In genomic region chr9:134333234-134333873, GRCh38 we compare ENCODE assay signal across 14 cellular contexts. TPM values are rescaled to one million over a fixed set of nuclear protein-coding genes. Genes with fewer than 3 reads are reported as not detected.
DNase-seq lines count a peak whose midpoint lies in the region; ATAC-seq and TF ChIP-seq lines count a peak whose summit lies in the region.
"Had no signal": no experiment of that assay in that cellular context is flagged by ENCODE, and none has a peak within 500 bp of the region (broad histone marks: within the 10 kb centered on the region; RNA-seq: fewer than 3 reads in every experiment).

No MANE protein-coding gene starts in this region.

- peaks cover 99% of the 10 kb centered on the region for H3K79me2 ChIP-seq in neural progenitor cell (ENCODE audit: low read depth)

- H2AFZ ChIP-seq in neural progenitor cell (replicated peaks), result no peak overlapping the region

- H3K4me3 ChIP-seq in choroid plexus epithelial cell (ENCODE audit: low read depth, low read length) (no peak overlapping the region), subcutaneous abdominal adipose tissue (ENCODE audit: low read depth in 1 of 5, low read length in 5 of 5) (peak overlapping the region in 2 of 5 donors; percentile 6 to 19), neural progenitor cell (no peak overlapping the region)

- H3K27me3 Mint-ChIP-seq in neural progenitor cell (ENCODE audit: insufficient read depth, low read depth), result no peaks in the 10 kb centered on the region
- H3K27me3 Mint-ChIP-seq: activated CD4-positive, alpha-beta memory T cell treated with anti-CD3 and anti-CD28 coated beads for 36 hours had no signal

- TF ChIP-seq CTCF in choroid plexus epithelial cell (conservative IDR thresholded peaks at IDR 0.05; ENCODE audit: low read depth, low read length) (no peak), neural progenitor cell (IDR thresholded peaks at IDR 0.05) (no peak)

- no peaks in the 10 kb centered on the region for H3K9me3 ChIP-seq in subcutaneous abdominal adipose tissue (ENCODE audit: control insufficient read depth in 5 of 5, low read length in 5 of 5)
- no peaks in the 10 kb centered on the region for H3K9me3 ChIP-seq in neural progenitor cell (ENCODE audit: low read depth)

- H3K27ac Mint-ChIP-seq in neural progenitor cell, result no peak overlapping the region
- H3K27ac Mint-ChIP-seq: activated CD4-positive, alpha-beta memory T cell treated with anti-CD3 and anti-CD28 coated beads for 36 hours; nephron; T-helper 2 cell treated with Interferon-gamma antibody and Interleukin-4, amounts not matched to agents 5 μg/mL and 100 μg/mL, for 36 hours had no signal

- peaks cover 100% of the 10 kb centered on the region for H4K20me1 ChIP-seq in neural progenitor cell (ENCODE audit: low read depth)

- peaks cover 39% of the 10 kb centered on the region for H3K4me1 Mint-ChIP-seq in neural progenitor cell

- H3K27me3 ChIP-seq in subcutaneous abdominal adipose tissue (ENCODE audit: control insufficient read depth in 5 of 5, insufficient read depth in 4 of 5, low read length in 5 of 5), result no peaks in the 10 kb centered on the region
- H3K27me3 ChIP-seq in neural progenitor cell, result no peaks in the 10 kb centered on the region

- DNase-seq in NCI-H1417 (lab: John Stamatoyannopoulos, UW), result peak in 2 of 3 experiments; percentile 54 to 85
- DNase-seq in NCI-H1417 treated with DMSO at 0.1 percent for 48 hours (lab: John Stamatoyannopoulos, UW), result no peak
- DNase-seq in choroid plexus epithelial cell (ENCODE audit: low read depth), result peak; percentile 56
- peak; percentile 81 for DNase-seq in left lobe of liver (ENCODE audit: low spot score)
- DNase-seq in neural progenitor cell (ENCODE audit: low spot score), result no peak
- DNase-seq: activated CD4-positive, alpha-beta memory T cell treated with anti-CD3 and anti-CD28 coated beads for 36 hours; activated naive CD4-positive, alpha-beta T cell; COR-L47; NCI-H2171 had no signal

- H3K9ac ChIP-seq in subcutaneous abdominal adipose tissue (ENCODE audit: low read length in 5 of 5) (peak overlapping the region in 2 of 5 donors; percentile 15 to 52), neural progenitor cell (no peak overlapping the region)

- H3K9me3 Mint-ChIP-seq in neural progenitor cell, result no peaks in the 10 kb centered on the region
- H3K9me3 Mint-ChIP-seq: activated CD4-positive, alpha-beta memory T cell treated with anti-CD3 and anti-CD28 coated beads for 36 hours; nephron; T-helper 2 cell treated with Interferon-gamma antibody and Interleukin-4, amounts not matched to agents 5 μg/mL and 100 μg/mL, for 36 hours had no signal

- H3K36me3 ChIP-seq in subcutaneous abdominal adipose tissue (ENCODE audit: control insufficient read depth in 5 of 5, insufficient read depth in 5 of 5, low read length in 5 of 5) (no peaks in the 10 kb centered on the region), neural progenitor cell (no peaks in the 10 kb centered on the region)

- no peaks in the 10 kb centered on the region for H3K36me3 Mint-ChIP-seq in neural progenitor cell
- H3K36me3 Mint-ChIP-seq: activated CD4-positive, alpha-beta memory T cell treated with anti-CD3 and anti-CD28 coated beads for 36 hours had no signal

- H3K4me1 ChIP-seq in subcutaneous abdominal adipose tissue (ENCODE audit: control insufficient read depth in 5 of 5, insufficient read depth in 5 of 5, low read length in 5 of 5), result peaks cover 25 to 100% (median 98%) of the 10 kb centered on the region in 5 donors
- H3K4me1 ChIP-seq in neural progenitor cell, result peaks cover 32% of the 10 kb centered on the region

- H3K4me2 ChIP-seq in neural progenitor cell, result no peak overlapping the region

- peaks cover 10% of the 10 kb centered on the region for H3F3A ChIP-seq in neural progenitor cell (ENCODE audit: low read depth)

- peak; percentile 10 for ATAC-seq in left lobe of liver
- no peak for ATAC-seq in HG03520 (IDR thresholded peaks at IDR 0.05; ENCODE audit: unreplicated experiment)
- no peak for ATAC-seq in GM18873 (IDR thresholded peaks at IDR 0.05; ENCODE audit: low FRiP score, unreplicated experiment)

- H3K27ac ChIP-seq in subcutaneous abdominal adipose tissue (ENCODE audit: low read depth, low read length) (peak overlapping the region; percentile 55), neural progenitor cell (no peak overlapping the region)

- H3K4me3 Mint-ChIP-seq in neural progenitor cell, result no peak overlapping the region
- H3K4me3 Mint-ChIP-seq: activated CD4-positive, alpha-beta memory T cell treated with anti-CD3 and anti-CD28 coated beads for 36 hours; T-helper 2 cell treated with Interferon-gamma antibody and Interleukin-4, amounts not matched to agents 5 μg/mL and 100 μg/mL, for 36 hours had no signal

RNA-seq across cellular contexts. Expression of gene RXRA, which starts 7.1 kb away (rescaled TPM):
- 163 TPM for total RNA-seq in left lobe of liver
- total RNA-seq in neural progenitor cell (ENCODE audit: low replicate concordance), result 11.6 and 25.5 TPM in 2 replicates

Comparison
In these comparisons a context has a peak if more than half of its experiments do, and no peak if none do; other contexts are left out.
1. DNase-seq: peak in NCI-H1417 (2 of 3), choroid plexus epithelial cell (single experiment) and left lobe of liver (single experiment); none in NCI-H1417 treated with DMSO at 0.1 percent for 48 hours (single experiment) and neural progenitor cell (single experiment).